29 cellular contexts compared by ENCODE assay signal in the genomic region with DNA sequence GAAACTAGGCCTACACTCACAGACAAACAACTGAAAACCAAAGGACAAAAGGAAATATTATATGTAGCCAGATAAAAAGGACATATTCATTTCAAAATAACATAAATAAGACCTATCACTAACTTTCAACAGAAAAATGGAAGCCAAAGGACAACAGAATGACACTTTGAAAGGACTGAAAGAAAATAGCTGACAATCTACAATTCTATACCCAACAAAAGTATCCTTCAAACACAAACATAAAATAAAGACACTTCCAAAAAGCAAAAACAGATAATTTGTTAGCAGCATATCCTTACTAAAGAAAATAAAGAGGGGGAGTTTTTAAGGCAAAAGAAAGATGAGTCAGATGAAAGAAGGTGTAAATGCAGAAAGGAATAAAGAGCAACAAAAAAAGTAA.
"Had no signal": no experiment of that assay in that cellular context is flagged by ENCODE, and none has a peak within 500 bp of the region (broad histone marks: within the 10 kb centered on the region; RNA-seq: fewer than 3 reads in every experiment).

No MANE protein-coding gene starts in this region.

- H3K4me3 ChIP-seq: stomach, suprapubic skin, testis, thoracic aorta, thyroid gland, tibial artery, tibial nerve, transverse colon, upper lobe of left lung, upper lobe of right lung, uterus, vagina had no signal

- H3K27me3 ChIP-seq: stomach, suprapubic skin, testis, thyroid gland, tibial artery, tibial nerve, transverse colon, upper lobe of left lung, upper lobe of right lung, uterus, vagina had no signal

- H3K27ac Mint-ChIP-seq: stimulated activated effector memory CD8-positive, alpha-beta T cell treated with anti-CD3 and anti-CD28 coated beads, Interleukin-12 subunit alpha, Interleukin-12 subunit beta, amount 100 ng/mL, for 72 hours; stimulated activated memory B cell treated with anti-CD40 and anti-IgM and Interleukin-4, amounts not matched to agents 10 μg/mL and 1 μg/mL and 100 μg/mL, for 72 hours; stimulated activated naive B cell treated with anti-CD40 and anti-IgM and Interleukin-4, amounts not matched to agents 10 μg/mL and 1 μg/mL and 100 μg/mL, for 72 hours; stimulated activated naive CD8-positive, alpha-beta T cell treated with anti-CD3 and anti-CD28 coated beads, Interleukin-15, amount 100 ng/mL, for 72 hours; stimulated activated naive CD8-positive, alpha-beta T cell treated with anti-CD3 and anti-CD28 coated beads, Interleukin-15, Interleukin-2, amounts not matched to agents 100 ng/mL and 50 ng/mL, for 24 hours; type B pancreatic cell had no signal

- H3K4me1 ChIP-seq: stomach, suprapubic skin, testis, thyroid gland, tibial artery, tibial nerve, transverse colon, upper lobe of left lung, upper lobe of right lung, uterus, vagina had no signal

- FAIRE-seq: urothelium cell line had no signal

- H3K36me3 Mint-ChIP-seq: stimulated activated effector memory CD8-positive, alpha-beta T cell treated with anti-CD3 and anti-CD28 coated beads, Interleukin-12 subunit alpha, Interleukin-12 subunit beta, amount 100 ng/mL, for 72 hours; type B pancreatic cell had no signal

- DNase-seq: stimulated activated CD4-positive, alpha-beta T cell treated with anti-CD3 and anti-CD28 coated beads, Interleukin-2, amount 100 ng/mL, for 48 hours; stimulated activated CD4-positive, alpha-beta T cell treated with anti-CD3 and anti-CD28 coated beads, Interleukin-4, amount 100 ng/mL, for 1 hour; stimulated activated CD4-positive, alpha-beta T cell treated with anti-CD3 and anti-CD28 coated beads, Interleukin-4, amount 100 ng/mL, for 24 hours; stimulated activated CD4-positive, alpha-beta T cell treated with anti-CD3 and anti-CD28 coated beads, Interleukin-4, amount 100 ng/mL, for 4 hours; stimulated activated CD8-positive, alpha-beta memory T cell treated with anti-CD3 and anti-CD28 coated beads, Interleukin-4, amount 100 ng/mL, for 48 hours; stimulated activated naive B cell treated with anti-CD40 and anti-IgM and Interleukin-4, amounts not matched to agents 10 μg/mL and 1 μg/mL and 100 μg/mL, for 72 hours; stimulated activated naive CD4-positive, alpha-beta T cell; stimulated activated naive CD4-positive, alpha-beta T cell treated with Interleukin-2 at 50 U/mL for 16 hours; stimulated activated naive CD8-positive, alpha-beta T cell treated with anti-CD3 and anti-CD28 coated beads, Interleukin-15, amount 100 ng/mL, for 72 hours; stimulated activated naive CD8-positive, alpha-beta T cell treated with anti-CD3 and anti-CD28 coated beads, Interleukin-15, Interleukin-2, amounts not matched to agents 100 U/mL and 50 U/mL, for 24 hours; stomach; substantia nigra; testis; thyroid gland; tibial artery; transverse colon; trophoblast cell; upper lobe of left lung; upper lobe of right lung; uterus had no signal

- H3K4me3 Mint-ChIP-seq: stimulated activated effector memory CD8-positive, alpha-beta T cell treated with anti-CD3 and anti-CD28 coated beads, Interleukin-12 subunit alpha, Interleukin-12 subunit beta, amount 100 ng/mL, for 72 hours; stimulated activated memory B cell treated with anti-CD40 and anti-IgM and Interleukin-4, amounts not matched to agents 10 μg/mL and 1 μg/mL and 100 μg/mL, for 72 hours; stimulated activated naive B cell treated with anti-CD40 and anti-IgM and Interleukin-4, amounts not matched to agents 10 μg/mL and 1 μg/mL and 100 μg/mL, for 72 hours; stimulated activated naive CD8-positive, alpha-beta T cell treated with anti-CD3 and anti-CD28 coated beads, Interleukin-15, amount 100 ng/mL, for 72 hours; stimulated activated naive CD8-positive, alpha-beta T cell treated with anti-CD3 and anti-CD28 coated beads, Interleukin-15, Interleukin-2, amounts not matched to agents 100 ng/mL and 50 ng/mL, for 24 hours; type B pancreatic cell had no signal

- H3K9me3 ChIP-seq: testis, thyroid gland had no signal

- H3K27ac ChIP-seq: stomach, suprapubic skin, testis, thoracic aorta, thyroid gland, tibial artery, tibial nerve, transverse colon, upper lobe of left lung, upper lobe of right lung, uterus, vagina had no signal

- ATAC-seq: stimulated activated effector memory CD8-positive, alpha-beta T cell treated with anti-CD3 and anti-CD28 coated beads, Interleukin-12 subunit alpha, Interleukin-12 subunit beta, amount 100 ng/mL, for 72 hours; stimulated activated memory B cell treated with anti-CD40 and anti-IgM and Interleukin-4, amounts not matched to agents 10 μg/mL and 1 μg/mL and 100 μg/mL, for 72 hours; stimulated activated naive B cell treated with anti-CD40 and anti-IgM and Interleukin-4, amounts not matched to agents 10 μg/mL and 1 μg/mL and 100 μg/mL, for 72 hours; stimulated activated naive CD8-positive, alpha-beta T cell treated with anti-CD3 and anti-CD28 coated beads, Interleukin-15, amount 100 ng/mL, for 72 hours; stimulated activated naive CD8-positive, alpha-beta T cell treated with anti-CD3 and anti-CD28 coated beads, Interleukin-15, Interleukin-2, amounts not matched to agents 100 U/mL and 50 U/mL, for 24 hours; upper lobe of right lung had no signal

- H3K36me3 ChIP-seq: stomach, suprapubic skin, thoracic aorta, thyroid gland, tibial artery, tibial nerve, transverse colon, upper lobe of left lung, upper lobe of right lung, uterus, vagina had no signal

- H3K27me3 Mint-ChIP-seq: stimulated activated naive CD8-positive, alpha-beta T cell treated with anti-CD3 and anti-CD28 coated beads, Interleukin-15, amount 100 ng/mL, for 72 hours; stimulated activated naive CD8-positive, alpha-beta T cell treated with anti-CD3 and anti-CD28 coated beads, Interleukin-15, Interleukin-2, amounts not matched to agents 100 ng/mL and 50 ng/mL, for 24 hours had no signal
